1 cellular context compared by ENCODE assay signal in genomic region chr11:47941907-47942558, GRCh38.
TF ChIP-seq lines count a peak whose summit lies in the region.

No MANE protein-coding gene starts in this region.

TF ChIP-seq in HepG2, 621 proteins besides CTCF, POLR2A, EP300 and RAD21 (continued from another document and continues in another):
- peak; percentile 75 for TF ChIP-seq ZGPAT (CRISPR knock-in tag; IDR thresholded peaks at IDR 0.05)
- peak; percentile 35; the same call in 1 of the 2 replicates for TF ChIP-seq TFDP2 (CRISPR knock-in tag; IDR thresholded peaks at IDR 0.05)
- TF ChIP-seq PRMT3 (CRISPR knock-in tag; IDR thresholded peaks at IDR 0.05; ENCODE audit: borderline replicate concordance, low read depth): no peak
- TF ChIP-seq ZNF782 (CRISPR knock-in tag; IDR thresholded peaks at IDR 0.05; ENCODE audit: borderline replicate concordance): no peak
- peak; percentile 94 for TF ChIP-seq CEBPB (IDR thresholded peaks at IDR 0.05; ENCODE audit: borderline replicate concordance, low read depth, low read length)
- peak; percentile 76 for TF ChIP-seq PPARG (CRISPR knock-in tag; conservative IDR thresholded peaks at IDR 0.05)
- 0 out of 4 replicates have a peak, but pooled peaks of 1 of the 2 experiments have one; percentile 55 for TF ChIP-seq HMGXB4 (CRISPR knock-in tag; IDR thresholded peaks at IDR 0.05; ENCODE audit: borderline replicate concordance in 1 of 2, low read depth in 1 of 2)
- no peak for TF ChIP-seq ZNF383 (CRISPR knock-in tag; IDR thresholded peaks at IDR 0.05; ENCODE audit: borderline replicate concordance)
- TF ChIP-seq KLF9 (CRISPR knock-in tag; IDR thresholded peaks at IDR 0.05; ENCODE audit: low read depth): no peak
- peak; percentile 74 for TF ChIP-seq SALL1 (CRISPR knock-in tag; IDR thresholded peaks at IDR 0.05)
- 0 out of 2 replicates have a peak, but pooled peaks have one; percentile 21 for TF ChIP-seq MEF2D (CRISPR knock-in tag; IDR thresholded peaks at IDR 0.05)
- peak; percentile 32; the same call in 1 of the 2 replicates for TF ChIP-seq ATF2 (CRISPR knock-in tag; IDR thresholded peaks at IDR 0.05)
- TF ChIP-seq ZNF770 (CRISPR knock-in tag; IDR thresholded peaks at IDR 0.05): 0 out of 2 replicates have a peak, but pooled peaks have one; percentile 15
- TF ChIP-seq ZNF33B (CRISPR knock-in tag; IDR thresholded peaks at IDR 0.05): no peak
- no peak for TF ChIP-seq FOXP1 (IDR thresholded peaks at IDR 0.05)
- peak; percentile 66 for TF ChIP-seq FOXP1 (CRISPR knock-in tag; IDR thresholded peaks at IDR 0.05)
- peak; percentile 80 for TF ChIP-seq GATAD2A (CRISPR knock-in tag; IDR thresholded peaks at IDR 0.05)
- peak; percentile 46; the same call in 1 of the 2 replicates for TF ChIP-seq THAP11 (CRISPR knock-in tag; IDR thresholded peaks at IDR 0.05)
- no peak for TF ChIP-seq NONO (IDR thresholded peaks at IDR 0.05)
- no peak for TF ChIP-seq NONO (CRISPR knock-in tag; conservative IDR thresholded peaks at IDR 0.05)
- peak; percentile 58; the same call in 1 of the 2 replicates for TF ChIP-seq ZNF580 (CRISPR knock-in tag; IDR thresholded peaks at IDR 0.05; ENCODE audit: borderline replicate concordance, low read depth)
- TF ChIP-seq FOSL2 (CRISPR knock-in tag; IDR thresholded peaks at IDR 0.05): peak; percentile 74
- peak; percentile 58; the same call in 1 of the 2 replicates for TF ChIP-seq IRF2 (CRISPR knock-in tag; IDR thresholded peaks at IDR 0.05)
- 0 out of 2 replicates have a peak, but pooled peaks have one; percentile 15 for TF ChIP-seq CBX5 (CRISPR knock-in tag; IDR thresholded peaks at IDR 0.05; ENCODE audit: borderline replicate concordance)
- peak; percentile 60; the same call in 1 of the 2 replicates for TF ChIP-seq ZNF574 (CRISPR knock-in tag; IDR thresholded peaks at IDR 0.05)
- TF ChIP-seq SAP130 (CRISPR knock-in tag; IDR thresholded peaks at IDR 0.05; ENCODE audit: low read depth): peak; percentile 60
- no peak for TF ChIP-seq HINFP (CRISPR knock-in tag; IDR thresholded peaks at IDR 0.05; ENCODE audit: low read depth)
- TF ChIP-seq CHD4 (IDR thresholded peaks at IDR 0.05; ENCODE audit: borderline replicate concordance, low read length): no peak
- no peak for TF ChIP-seq SOX13 (IDR thresholded peaks at IDR 0.05)
- peak in 1 of 2 experiments; percentile 51; a peak in 1 of 4 replicates for TF ChIP-seq SOX13 (CRISPR knock-in tag; conservative IDR thresholded peaks at IDR 0.05 in 1 of 2, IDR thresholded peaks at IDR 0.05 in 1 of 2)
- 0 out of 2 replicates have a peak, but pooled peaks have one; percentile 23 for TF ChIP-seq ZNF12 (CRISPR knock-in tag; IDR thresholded peaks at IDR 0.05)
- peak; percentile 79 for TF ChIP-seq RXRA (CRISPR knock-in tag; IDR thresholded peaks at IDR 0.05)
- peak; percentile 86; the same call in 1 of the 2 replicates for TF ChIP-seq TBX2 (CRISPR knock-in tag; IDR thresholded peaks at IDR 0.05; ENCODE audit: borderline replicate concordance)
- peak in 1 of 2 experiments; percentile 64; a peak in 1 of 4 replicates for TF ChIP-seq KLF16 (CRISPR knock-in tag; IDR thresholded peaks at IDR 0.05)
- TF ChIP-seq ZNF292 (CRISPR knock-in tag; IDR thresholded peaks at IDR 0.05; ENCODE audit: borderline replicate concordance, low read depth): peak; percentile 84; the same call in 1 of the 2 replicates
- TF ChIP-seq GABPA (IDR thresholded peaks at IDR 0.05; ENCODE audit: low read depth, low read length): no peak
- TF ChIP-seq GABPA (CRISPR knock-in tag; IDR thresholded peaks at IDR 0.05; ENCODE audit: low read depth): 0 out of 2 replicates have a peak, but pooled peaks have one; percentile 13
- peak; percentile 77 for TF ChIP-seq ARID5B (CRISPR knock-in tag; IDR thresholded peaks at IDR 0.05)
- TF ChIP-seq ARNT2 (CRISPR knock-in tag; IDR thresholded peaks at IDR 0.05; ENCODE audit: low read depth): no peak
- TF ChIP-seq NR2C2 (CRISPR knock-in tag; IDR thresholded peaks at IDR 0.05; ENCODE audit: borderline replicate concordance): peak; percentile 45; the same call in 1 of the 2 replicates
- TF ChIP-seq SMARCC2 (IDR thresholded peaks at IDR 0.05): no peak
- TF ChIP-seq ZNF205 (CRISPR knock-in tag; IDR thresholded peaks at IDR 0.05): peak; percentile 37; the same call in 1 of the 2 replicates
- TF ChIP-seq KDM4B (CRISPR knock-in tag; IDR thresholded peaks at IDR 0.05): no peak
- peak; percentile 67 for TF ChIP-seq FOXP4 (CRISPR knock-in tag; IDR thresholded peaks at IDR 0.05)
- 0 out of 2 replicates have a peak, but pooled peaks have one; percentile 30 for TF ChIP-seq KAT8 (CRISPR knock-in tag; IDR thresholded peaks at IDR 0.05)
